8 cellular contexts compared by ENCODE assay signal in genomic region chr2:47274054-47274779, GRCh38.
DNase-seq lines count a peak whose midpoint lies in the region; ATAC-seq and TF ChIP-seq lines count a peak whose summit lies in the region.
"Had no signal": no experiment of that assay in that cellular context is flagged by ENCODE, and none has a peak within 500 bp of the region (broad histone marks: within the 10 kb centered on the region; RNA-seq: fewer than 3 reads in every experiment).

No MANE protein-coding gene starts in this region.

- ATAC-seq in thoracic aorta (ENCODE audit: insufficient number of reproducible peaks, low FRiP score, low read depth) (no peak), GM21786 (IDR thresholded peaks at IDR 0.05; ENCODE audit: unreplicated experiment) (no peak), GM21576 (IDR thresholded peaks at IDR 0.05; ENCODE audit: unreplicated experiment) (no peak)
- ATAC-seq: stimulated activated effector memory CD8-positive, alpha-beta T cell treated with anti-CD3 and anti-CD28 coated beads, Interleukin-12 subunit alpha, Interleukin-12 subunit beta, amount 100 ng/mL, for 72 hours had no signal

- H3K9me3 ChIP-seq in MG63: no peaks in the 10 kb centered on the region
- H3K9me3 ChIP-seq in thoracic aorta: no peaks in the 10 kb centered on the region

- H3K4me3 ChIP-seq in MG63: no peak overlapping the region
- H3K4me3 ChIP-seq in thoracic aorta: no peak overlapping the region

- H3K27me3 ChIP-seq in MG63: no peaks in the 10 kb centered on the region
- no peaks in the 10 kb centered on the region for H3K27me3 ChIP-seq in layer of hippocampus (ENCODE audit: control insufficient read depth, insufficient read depth, low read length)
- no peaks in the 10 kb centered on the region for H3K27me3 ChIP-seq in thoracic aorta (replicated peaks; ENCODE audit: insufficient read depth)

- H3K27ac ChIP-seq in caudate nucleus (ENCODE audit: low read depth, low read length): peak overlapping the region; percentile 92
- H3K27ac ChIP-seq in layer of hippocampus (ENCODE audit: low read depth, low read length): peak overlapping the region; percentile 92
- H3K27ac ChIP-seq in thoracic aorta: peak overlapping the region; percentile 75 to 85

- H3K4me1 ChIP-seq in thoracic aorta (ENCODE audit: control insufficient read depth in 1 of 2, low read depth in 2 of 2): peaks cover 25 to 39% of the 10 kb centered on the region in 2 donors

- H3K36me3 ChIP-seq in MG63 (no peaks in the 10 kb centered on the region), thoracic aorta (no peaks in the 10 kb centered on the region)

- DNase-seq in MG63 (peak; percentile 47), caudate nucleus (lab: John Stamatoyannopoulos, UW) (no peak), thoracic aorta (ENCODE audit: low spot score) (no peak), COLO668 (lab: John Stamatoyannopoulos, UW; ENCODE audit: unreplicated experiment) (no peak)

- TF ChIP-seq CTCF in thoracic aorta (IDR thresholded peaks at IDR 0.05): no peak
